In the genomic region with DNA sequence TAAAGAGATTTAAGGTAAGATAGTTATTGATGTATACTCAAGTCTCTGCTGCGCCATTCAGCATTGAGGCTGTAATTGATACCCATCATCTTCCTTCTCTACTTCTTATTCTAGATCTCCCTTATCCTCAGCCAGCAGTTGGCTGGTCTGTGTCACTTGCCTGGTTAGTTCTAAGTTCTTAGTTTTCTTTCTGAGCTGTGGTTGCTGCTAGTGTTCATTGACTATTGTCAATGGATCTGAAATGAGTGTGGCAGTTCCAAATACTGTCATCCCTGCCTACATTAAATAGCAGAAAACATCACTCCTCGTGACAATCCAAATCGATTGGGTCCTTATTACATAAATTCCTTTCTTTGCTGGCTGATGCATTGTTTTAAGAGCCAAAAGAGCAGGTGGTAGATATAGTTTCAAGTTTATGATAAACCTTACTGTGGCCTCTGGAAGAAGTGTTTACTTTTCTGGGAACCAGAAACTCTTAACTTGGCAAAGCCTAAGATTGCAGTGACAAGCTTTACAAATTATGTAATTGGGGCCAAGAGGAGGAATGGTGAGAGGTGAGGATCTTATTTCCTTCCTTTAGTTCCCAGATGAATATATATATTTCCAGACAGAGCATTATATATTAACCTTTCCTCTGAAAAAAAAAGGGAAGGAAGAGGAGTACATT, we compare ENCODE assay signal across 21 cellular contexts.
DNase-seq lines count a peak whose midpoint lies in the region; ATAC-seq and TF ChIP-seq lines count a peak whose summit lies in the region.
"Had no signal": no experiment of that assay in that cellular context is flagged by ENCODE, and none has a peak within 500 bp of the region (broad histone marks: within the 10 kb centered on the region; RNA-seq: fewer than 3 reads in every experiment).

No MANE protein-coding gene starts in this region.

- H3K23me2 ChIP-seq in H9 (ENCODE audit: insufficient read length, low read depth, low read length, poor library complexity, severe bottlenecking) = no peaks in the 10 kb centered on the region

- H3K14ac ChIP-seq in H9 (ENCODE audit: insufficient read depth, low read length) = no peak overlapping the region

- H3K9me3 ChIP-seq in SK-N-MC (ENCODE audit: low read depth, low read length) (no peaks in the 10 kb centered on the region), lower lobe of right lung (no peaks in the 10 kb centered on the region), H9 (ENCODE audit: control insufficient read depth, low read depth, low read length) (no peaks in the 10 kb centered on the region)
- H3K9me3 ChIP-seq: A549, BLaER1, MG63 had no signal

- no peaks in the 10 kb centered on the region for H3K36me3 Mint-ChIP-seq in endothelial cell (ENCODE audit: low read depth, unreplicated experiment)
- H3K36me3 Mint-ChIP-seq in H9 (ENCODE audit: insufficient read depth in 1 of 3, low read depth in 3 of 3) = no peaks in the 10 kb centered on the region; a peak in 1 of 7 replicates
- H3K36me3 Mint-ChIP-seq: CD4-positive, alpha-beta memory T cell; IgD-negative memory B cell had no signal

- H3K4me3 ChIP-seq in SK-N-MC = no peak overlapping the region
- H3K4me3 ChIP-seq in lower lobe of right lung = no peak overlapping the region
- H3K4me3 ChIP-seq: A549, BLaER1, MG63 had no signal

- H3K79me1 ChIP-seq in H9 (ENCODE audit: insufficient read depth, low read depth, low read length, poor library complexity, severe bottlenecking) = no peaks in the 10 kb centered on the region

- TF ChIP-seq CTCF in lower lobe of right lung (IDR thresholded peaks at IDR 0.05) = no peak
- TF ChIP-seq CTCF in endothelial cell (IDR thresholded peaks at IDR 0.05; ENCODE audit: unreplicated experiment) = no peak
- TF ChIP-seq CTCF in H9 (conservative IDR thresholded peaks at IDR 0.05) = no peak

- no peak overlapping the region for H3K56ac ChIP-seq in H9 (ENCODE audit: insufficient read length, low read depth, low read length)

- no peak overlapping the region for H2BK5ac ChIP-seq in H9 (ENCODE audit: insufficient read length, low read length)

- H3K79me2 ChIP-seq in H9 (ENCODE audit: insufficient read depth, low read length) = no peaks in the 10 kb centered on the region

- no peak overlapping the region for H3K4ac ChIP-seq in H9 (ENCODE audit: low read depth, low read length)

- no peaks in the 10 kb centered on the region for H3K9me3 Mint-ChIP-seq in endothelial cell (ENCODE audit: unreplicated experiment)
- no peaks in the 10 kb centered on the region for H3K9me3 Mint-ChIP-seq in H9
- H3K9me3 Mint-ChIP-seq: CD4-positive, alpha-beta memory T cell had no signal

- H3K4me3 Mint-ChIP-seq in endothelial cell (ENCODE audit: unreplicated experiment) (no peak overlapping the region), H9 (no peak overlapping the region)
- H3K4me3 Mint-ChIP-seq: CD4-positive, alpha-beta memory T cell; IgD-negative memory B cell had no signal

- no peak overlapping the region for H4K8ac ChIP-seq in H9 (replicated peaks; ENCODE audit: insufficient read length, low read depth, low read length)

- no peak overlapping the region for H3K23ac ChIP-seq in H9 (ENCODE audit: insufficient read length, low read depth, low read length)

- H2BK20ac ChIP-seq in H9 (ENCODE audit: low read depth, low read length, poor library complexity, severe bottlenecking) = no peak overlapping the region

- no peak overlapping the region for H4K91ac ChIP-seq in H9 (ENCODE audit: insufficient read length, low read depth, low read length)

- H3K27me3 ChIP-seq in lower lobe of right lung (ENCODE audit: low read depth) (no peaks in the 10 kb centered on the region), H9 (ENCODE audit: insufficient read depth, low read length) (no peaks in the 10 kb centered on the region)
- H3K27me3 ChIP-seq: BLaER1, MG63 had no signal

- H3K4me2 ChIP-seq in H9 (ENCODE audit: insufficient read depth, insufficient read length, low read length) = no peak overlapping the region
- H3K4me2 ChIP-seq: A549, BLaER1 had no signal

- H3K18ac ChIP-seq in H9 (ENCODE audit: insufficient read length, low read depth, low read length) = no peak overlapping the region

- no peak overlapping the region for H2BK12ac ChIP-seq in H9 (ENCODE audit: insufficient read length, low read depth, low read length)

- no peak overlapping the region for H2AFZ ChIP-seq in H9 (ENCODE audit: low read length)

- H2BK120ac ChIP-seq in H9 (ENCODE audit: low read depth, low read length, poor library complexity, severe bottlenecking) = no peak overlapping the region

- H3K36me3 ChIP-seq in SK-N-MC (ENCODE audit: insufficient read depth, low read length) (no peaks in the 10 kb centered on the region), lower lobe of right lung (no peaks in the 10 kb centered on the region)
- H3K36me3 ChIP-seq: BLaER1, MG63 had no signal

- H3K27ac Mint-ChIP-seq in endothelial cell (ENCODE audit: unreplicated experiment) (no peak overlapping the region), H9 (no peak overlapping the region)
- H3K27ac Mint-ChIP-seq: CD4-positive, alpha-beta memory T cell; IgD-negative memory B cell had no signal

- no peak overlapping the region for H3T11ph ChIP-seq in H9 (ENCODE audit: low read length)

- no peak overlapping the region for H2AK5ac ChIP-seq in H9 (ENCODE audit: insufficient read length, low read length)

- no peaks in the 10 kb centered on the region for H4K20me1 ChIP-seq in H9 (ENCODE audit: control insufficient read depth, insufficient read depth, insufficient read length)
- H4K20me1 ChIP-seq: BLaER1 had no signal

- peak; percentile 53 to 70 for ATAC-seq in lower lobe of right lung
- ATAC-seq: A549, Right ventricle myocardium inferior had no signal

- H3K4me1 ChIP-seq in lower lobe of right lung (peaks cover 21% of the 10 kb centered on the region), H9 (ENCODE audit: insufficient read depth, low read length) (no peaks in the 10 kb centered on the region; the same call in 1 of the 2 replicates)

- intact Hi-C loops in lower lobe of right lung (cut with DNase I) = no loop called here

- H3K9ac ChIP-seq in SK-N-MC (ENCODE audit: insufficient read length) = no peak overlapping the region
- H3K9ac ChIP-seq in H9 (ENCODE audit: extremely low read depth, insufficient read length, low read length) = no peak overlapping the region
- H3K9ac ChIP-seq: BLaER1 had no signal

- peak; percentile 65 for DNase-seq in NCI-H510A treated with DMSO at 0.1 percent for 48 hours (lab: John Stamatoyannopoulos, UW)
- no peak for DNase-seq in NCI-H510A (lab: John Stamatoyannopoulos, UW)
- DNase-seq in SK-N-MC (ENCODE audit: low read depth, low spot score) = no peak
- no peak for DNase-seq in lower lobe of right lung
- DNase-seq in endothelial cell (ENCODE audit: low spot score) = no peak
- DNase-seq in amygdala (lab: John Stamatoyannopoulos, UW) = no peak
- DNase-seq in H9 = no peak
- DNase-seq: CD4-positive, alpha-beta memory T cell; DMS79; Karpas-422; MG63; NCI-H1048; NCI-H1694; NCI-H2171; NCI-H446 treated with DMSO at 0.1 percent for 48 hours; NCI-H748 treated with DMSO at 0.1 percent for 48 hours had no signal

- H2BK15ac ChIP-seq in H9 (ENCODE audit: low read depth, low read length) = no peak overlapping the region

- H3K4me1 Mint-ChIP-seq in endothelial cell (ENCODE audit: unreplicated experiment) = peaks cover 2% of the 10 kb centered on the region
- peaks cover 6 to 9% of the 10 kb centered on the region in 2 experiments; a peak in 3 of 4 replicates for H3K4me1 Mint-ChIP-seq in H9
- H3K4me1 Mint-ChIP-seq: CD4-positive, alpha-beta memory T cell; IgD-negative memory B cell had no signal

- no peak overlapping the region for H4K5ac ChIP-seq in H9 (ENCODE audit: insufficient read length, low read depth, low read length)

- no CpG with 5 or more reads among the region's 3 CpGs for WGBS in H9 (ENCODE audit: extremely low coverage, insufficient read length, low lambda C conversion rate)

- H3K27me3 Mint-ChIP-seq in endothelial cell (ENCODE audit: unreplicated experiment) = no peaks in the 10 kb centered on the region
- H3K27me3 Mint-ChIP-seq in H9 (ENCODE audit: low read depth) = no peaks in the 10 kb centered on the region

- H3K27ac ChIP-seq in SK-N-MC (peak overlapping the region; percentile 99), lower lobe of right lung (no peak overlapping the region), H9 (ENCODE audit: insufficient read length, low read depth, low read length) (no peak overlapping the region)
- H3K27ac ChIP-seq: A549, BLaER1, HL-60 had no signal
